1 cellular context compared by ENCODE assay signal in the genomic region with DNA sequence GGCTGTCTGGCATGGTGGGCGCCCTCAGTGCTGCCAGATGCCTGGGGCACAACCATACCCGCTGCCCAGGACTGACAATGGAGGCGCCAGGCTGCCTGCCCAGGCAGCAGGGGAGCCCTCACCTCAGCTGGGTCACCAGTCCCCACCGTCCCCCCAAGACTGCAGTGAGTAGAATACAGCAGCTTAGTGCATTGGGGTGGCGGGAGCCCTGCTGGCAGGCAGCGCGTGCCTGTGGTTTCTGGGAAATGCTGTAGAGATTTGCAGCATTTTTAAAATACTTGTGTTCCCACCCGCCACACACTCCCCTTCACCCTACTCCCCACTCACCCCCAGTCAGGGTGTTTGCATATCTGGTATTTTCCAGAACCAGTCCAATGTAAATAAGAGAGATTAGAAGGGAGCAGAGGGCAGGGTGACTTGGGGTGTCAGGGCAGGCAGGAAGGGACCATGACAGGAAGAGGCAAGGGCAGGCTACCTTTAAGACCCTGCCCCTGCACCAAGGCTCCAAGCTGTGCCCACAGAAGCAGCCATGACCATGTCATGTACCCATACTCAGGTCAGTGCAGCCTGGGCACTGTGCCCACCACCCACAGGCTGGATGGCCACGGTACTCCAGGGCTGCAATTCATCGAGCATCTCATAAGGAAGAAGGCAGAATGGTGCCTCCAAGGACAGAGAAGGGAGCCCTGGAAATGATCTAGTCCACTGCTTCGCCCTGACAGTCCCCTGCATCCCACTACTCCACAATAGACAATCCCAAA.
TF ChIP-seq lines count a peak whose summit lies in the region.

No MANE protein-coding gene starts in this region.

TF ChIP-seq in HepG2, 621 proteins besides CTCF, POLR2A, EP300 and RAD21 (continued from another document and continues in another):
- TF ChIP-seq, protein P1, sequence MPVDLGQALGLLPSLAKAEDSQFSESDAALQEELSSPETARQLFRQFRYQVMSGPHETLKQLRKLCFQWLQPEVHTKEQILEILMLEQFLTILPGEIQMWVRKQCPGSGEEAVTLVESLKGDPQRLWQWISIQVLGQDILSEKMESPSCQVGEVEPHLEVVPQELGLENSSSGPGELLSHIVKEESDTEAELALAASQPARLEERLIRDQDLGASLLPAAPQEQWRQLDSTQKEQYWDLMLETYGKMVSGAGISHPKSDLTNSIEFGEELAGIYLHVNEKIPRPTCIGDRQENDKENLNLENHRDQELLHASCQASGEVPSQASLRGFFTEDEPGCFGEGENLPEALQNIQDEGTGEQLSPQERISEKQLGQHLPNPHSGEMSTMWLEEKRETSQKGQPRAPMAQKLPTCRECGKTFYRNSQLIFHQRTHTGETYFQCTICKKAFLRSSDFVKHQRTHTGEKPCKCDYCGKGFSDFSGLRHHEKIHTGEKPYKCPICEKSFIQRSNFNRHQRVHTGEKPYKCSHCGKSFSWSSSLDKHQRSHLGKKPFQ (CRISPR knock-in tag; IDR thresholded peaks at IDR 0.05; ENCODE audit: insufficient replicate concordance) = peak; percentile 80
- TF ChIP-seq SOX6 (IDR thresholded peaks at IDR 0.05) = no peak
- TF ChIP-seq SOX6 (CRISPR knock-in tag; IDR thresholded peaks at IDR 0.05) = peak; percentile 58
- peak; percentile 45; the same call in 1 of the 2 replicates for TF ChIP-seq ZBTB20 (CRISPR knock-in tag; IDR thresholded peaks at IDR 0.05; ENCODE audit: borderline replicate concordance, low read depth)
- peak; percentile 89 for TF ChIP-seq GFI1 (CRISPR knock-in tag; IDR thresholded peaks at IDR 0.05; ENCODE audit: borderline replicate concordance)
- 0 out of 2 replicates have a peak, but pooled peaks have one; percentile 59 for TF ChIP-seq ERF (CRISPR knock-in tag; IDR thresholded peaks at IDR 0.05)
- no peak for TF ChIP-seq MTF2 (CRISPR knock-in tag; IDR thresholded peaks at IDR 0.05; ENCODE audit: borderline replicate concordance)
- TF ChIP-seq ZBTB7B (CRISPR knock-in tag; IDR thresholded peaks at IDR 0.05) = peak; percentile 89
- TF ChIP-seq REL (CRISPR knock-in tag; conservative IDR thresholded peaks at IDR 0.05) = no peak
- TF ChIP-seq RCOR2 (CRISPR knock-in tag; IDR thresholded peaks at IDR 0.05) = 0 out of 2 replicates have a peak, but pooled peaks have one; percentile 35
- 0 out of 2 replicates have a peak, but pooled peaks have one; percentile 37 for TF ChIP-seq NFKBIZ (CRISPR knock-in tag; IDR thresholded peaks at IDR 0.05)
- TF ChIP-seq ISL2 (CRISPR knock-in tag; IDR thresholded peaks at IDR 0.05) = 0 out of 2 replicates have a peak, but pooled peaks have one; percentile 13
- TF ChIP-seq, protein P2, sequence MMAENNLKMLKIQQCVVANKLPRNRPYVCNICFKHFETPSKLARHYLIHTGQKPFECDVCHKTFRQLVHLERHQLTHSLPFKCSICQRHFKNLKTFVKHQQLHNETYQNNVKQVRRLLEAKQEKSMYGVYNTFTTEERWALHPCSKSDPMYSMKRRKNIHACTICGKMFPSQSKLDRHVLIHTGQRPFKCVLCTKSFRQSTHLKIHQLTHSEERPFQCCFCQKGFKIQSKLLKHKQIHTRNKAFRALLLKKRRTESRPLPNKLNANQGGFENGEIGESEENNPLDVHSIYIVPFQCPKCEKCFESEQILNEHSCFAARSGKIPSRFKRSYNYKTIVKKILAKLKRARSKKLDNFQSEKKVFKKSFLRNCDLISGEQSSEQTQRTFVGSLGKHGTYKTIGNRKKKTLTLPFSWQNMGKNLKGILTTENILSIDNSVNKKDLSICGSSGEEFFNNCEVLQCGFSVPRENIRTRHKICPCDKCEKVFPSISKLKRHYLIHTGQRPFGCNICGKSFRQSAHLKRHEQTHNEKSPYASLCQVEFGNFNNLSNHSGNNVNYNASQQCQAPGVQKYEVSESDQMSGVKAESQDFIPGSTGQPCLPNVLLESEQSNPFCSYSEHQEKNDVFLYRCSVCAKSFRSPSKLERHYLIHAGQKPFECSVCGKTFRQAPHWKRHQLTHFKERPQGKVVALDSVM (CRISPR knock-in tag; IDR thresholded peaks at IDR 0.05) = no peak
- no peak for TF ChIP-seq ZNF724P (CRISPR knock-in tag; IDR thresholded peaks at IDR 0.05; ENCODE audit: borderline replicate concordance)
- TF ChIP-seq JUN (CRISPR knock-in tag; IDR thresholded peaks at IDR 0.05) = no peak
- TF ChIP-seq ZNF878 (CRISPR knock-in tag; IDR thresholded peaks at IDR 0.05) = 0 out of 2 replicates have a peak, but pooled peaks have one; percentile 48
- TF ChIP-seq PITX1 (CRISPR knock-in tag; IDR thresholded peaks at IDR 0.05) = peak; percentile 89
- TF ChIP-seq HOXA3 (CRISPR knock-in tag; IDR thresholded peaks at IDR 0.05) = 0 out of 2 replicates have a peak, but pooled peaks have one; percentile 21
- TF ChIP-seq PAXIP1 (CRISPR knock-in tag; conservative IDR thresholded peaks at IDR 0.05) = peak; percentile 90
- no peak for TF ChIP-seq RFX3 (CRISPR knock-in tag; IDR thresholded peaks at IDR 0.05)
- no peak for TF ChIP-seq FLYWCH1 (CRISPR knock-in tag; IDR thresholded peaks at IDR 0.05)
- peak; percentile 58; the same call in 1 of the 2 replicates for TF ChIP-seq NFIC (IDR thresholded peaks at IDR 0.05; ENCODE audit: low read length)
- TF ChIP-seq, protein P3, sequence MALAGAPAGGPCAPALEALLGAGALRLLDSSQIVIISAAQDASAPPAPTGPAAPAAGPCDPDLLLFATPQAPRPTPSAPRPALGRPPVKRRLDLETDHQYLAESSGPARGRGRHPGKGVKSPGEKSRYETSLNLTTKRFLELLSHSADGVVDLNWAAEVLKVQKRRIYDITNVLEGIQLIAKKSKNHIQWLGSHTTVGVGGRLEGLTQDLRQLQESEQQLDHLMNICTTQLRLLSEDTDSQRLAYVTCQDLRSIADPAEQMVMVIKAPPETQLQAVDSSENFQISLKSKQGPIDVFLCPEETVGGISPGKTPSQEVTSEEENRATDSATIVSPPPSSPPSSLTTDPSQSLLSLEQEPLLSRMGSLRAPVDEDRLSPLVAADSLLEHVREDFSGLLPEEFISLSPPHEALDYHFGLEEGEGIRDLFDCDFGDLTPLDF (CRISPR knock-in tag; IDR thresholded peaks at IDR 0.05) = no peak
- TF ChIP-seq SMARCE1 (IDR thresholded peaks at IDR 0.05; ENCODE audit: borderline replicate concordance) = no peak
- TF ChIP-seq SRF (IDR thresholded peaks at IDR 0.05; ENCODE audit: low read depth, low read length) = peak; percentile 1; the same call in 1 of the 2 replicates
- TF ChIP-seq MAZ (IDR thresholded peaks at IDR 0.05; ENCODE audit: borderline replicate concordance, low read depth, low read length) = peak; percentile 78
- TF ChIP-seq MAZ (CRISPR knock-in tag; IDR thresholded peaks at IDR 0.05; ENCODE audit: low read depth) = 0 out of 2 replicates have a peak, but pooled peaks have one; percentile 34
- TF ChIP-seq BATF2 (CRISPR knock-in tag; IDR thresholded peaks at IDR 0.05) = no peak
- no peak for TF ChIP-seq ZNF629 (CRISPR knock-in tag; conservative IDR thresholded peaks at IDR 0.05)
- TF ChIP-seq, protein P4, sequence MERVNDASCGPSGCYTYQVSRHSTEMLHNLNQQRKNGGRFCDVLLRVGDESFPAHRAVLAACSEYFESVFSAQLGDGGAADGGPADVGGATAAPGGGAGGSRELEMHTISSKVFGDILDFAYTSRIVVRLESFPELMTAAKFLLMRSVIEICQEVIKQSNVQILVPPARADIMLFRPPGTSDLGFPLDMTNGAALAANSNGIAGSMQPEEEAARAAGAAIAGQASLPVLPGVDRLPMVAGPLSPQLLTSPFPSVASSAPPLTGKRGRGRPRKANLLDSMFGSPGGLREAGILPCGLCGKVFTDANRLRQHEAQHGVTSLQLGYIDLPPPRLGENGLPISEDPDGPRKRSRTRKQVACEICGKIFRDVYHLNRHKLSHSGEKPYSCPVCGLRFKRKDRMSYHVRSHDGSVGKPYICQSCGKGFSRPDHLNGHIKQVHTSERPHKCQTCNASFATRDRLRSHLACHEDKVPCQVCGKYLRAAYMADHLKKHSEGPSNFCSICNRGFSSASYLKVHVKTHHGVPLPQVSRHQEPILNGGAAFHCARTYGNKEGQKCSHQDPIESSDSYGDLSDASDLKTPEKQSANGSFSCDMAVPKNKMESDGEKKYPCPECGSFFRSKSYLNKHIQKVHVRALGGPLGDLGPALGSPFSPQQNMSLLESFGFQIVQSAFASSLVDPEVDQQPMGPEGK (CRISPR knock-in tag; IDR thresholded peaks at IDR 0.05) = peak; percentile 95
- no peak for TF ChIP-seq ZFP1 (CRISPR knock-in tag; IDR thresholded peaks at IDR 0.05)
- peak; percentile 79; the same call in 1 of the 2 replicates for TF ChIP-seq ZBTB38 (CRISPR knock-in tag; IDR thresholded peaks at IDR 0.05)
- peak; percentile 65; the same call in 1 of the 2 replicates for TF ChIP-seq BCL6 (CRISPR knock-in tag; IDR thresholded peaks at IDR 0.05)
- TF ChIP-seq AKAP8 (CRISPR knock-in tag; IDR thresholded peaks at IDR 0.05) = 0 out of 2 replicates have a peak, but pooled peaks have one; percentile 23
- TF ChIP-seq HNF4A (CRISPR knock-in tag; IDR thresholded peaks at IDR 0.05) = peak; percentile 67
- no peak for TF ChIP-seq YEATS2 (CRISPR knock-in tag; IDR thresholded peaks at IDR 0.05; ENCODE audit: borderline replicate concordance)
- TF ChIP-seq MIER3 (CRISPR knock-in tag; IDR thresholded peaks at IDR 0.05; ENCODE audit: borderline replicate concordance) = peak; percentile 39; the same call in 1 of the 2 replicates
- TF ChIP-seq THAP11 (CRISPR knock-in tag; IDR thresholded peaks at IDR 0.05) = peak; percentile 34; the same call in 1 of the 2 replicates
- TF ChIP-seq XBP1 (CRISPR knock-in tag; IDR thresholded peaks at IDR 0.05) = no peak
- TF ChIP-seq DR1 (CRISPR knock-in tag; IDR thresholded peaks at IDR 0.05) = no peak
- peak; percentile 60; the same call in 1 of the 2 replicates for TF ChIP-seq SOX5 (CRISPR knock-in tag; IDR thresholded peaks at IDR 0.05; ENCODE audit: borderline replicate concordance)
- TF ChIP-seq, protein P5, sequence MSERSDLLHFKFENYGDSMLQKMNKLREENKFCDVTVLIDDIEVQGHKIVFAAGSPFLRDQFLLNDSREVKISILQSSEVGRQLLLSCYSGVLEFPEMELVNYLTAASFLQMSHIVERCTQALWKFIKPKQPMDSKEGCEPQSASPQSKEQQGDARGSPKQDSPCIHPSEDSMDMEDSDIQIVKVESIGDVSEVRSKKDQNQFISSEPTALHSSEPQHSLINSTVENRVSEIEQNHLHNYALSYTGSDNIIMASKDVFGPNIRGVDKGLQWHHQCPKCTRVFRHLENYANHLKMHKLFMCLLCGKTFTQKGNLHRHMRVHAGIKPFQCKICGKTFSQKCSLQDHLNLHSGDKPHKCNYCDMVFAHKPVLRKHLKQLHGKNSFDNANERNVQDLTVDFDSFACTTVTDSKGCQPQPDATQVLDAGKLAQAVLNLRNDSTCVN (CRISPR knock-in tag; IDR thresholded peaks at IDR 0.05; ENCODE audit: borderline replicate concordance) = peak; percentile 59; the same call in 1 of the 2 replicates
- no peak for TF ChIP-seq ZNF441 (CRISPR knock-in tag; IDR thresholded peaks at IDR 0.05; ENCODE audit: borderline replicate concordance)
- TF ChIP-seq CBFB (CRISPR knock-in tag; IDR thresholded peaks at IDR 0.05) = peak; percentile 95
- 0 out of 2 replicates have a peak, but pooled peaks have one; percentile 35 for TF ChIP-seq FOSL2 (CRISPR knock-in tag; IDR thresholded peaks at IDR 0.05)
- TF ChIP-seq KAT8 (CRISPR knock-in tag; IDR thresholded peaks at IDR 0.05) = peak; percentile 52; the same call in 1 of the 2 replicates
- TF ChIP-seq, protein P6, sequence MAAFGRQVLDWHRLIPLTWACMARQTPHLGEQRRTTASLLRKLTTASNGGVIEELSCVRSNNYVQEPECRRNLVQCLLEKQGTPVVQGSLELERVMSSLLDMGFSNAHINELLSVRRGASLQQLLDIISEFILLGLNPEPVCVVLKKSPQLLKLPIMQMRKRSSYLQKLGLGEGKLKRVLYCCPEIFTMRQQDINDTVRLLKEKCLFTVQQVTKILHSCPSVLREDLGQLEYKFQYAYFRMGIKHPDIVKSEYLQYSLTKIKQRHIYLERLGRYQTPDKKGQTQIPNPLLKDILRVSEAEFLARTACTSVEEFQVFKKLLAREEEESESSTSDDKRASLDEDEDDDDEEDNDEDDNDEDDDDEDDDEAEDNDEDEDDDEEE (CRISPR knock-in tag; IDR thresholded peaks at IDR 0.05) = no peak
- peak; percentile 35 for TF ChIP-seq ASH2L (IDR thresholded peaks at IDR 0.05; ENCODE audit: insufficient read length, low read depth, low read length)
- peak; percentile 65; the same call in 1 of the 2 replicates for TF ChIP-seq GATA4 (IDR thresholded peaks at IDR 0.05; ENCODE audit: borderline replicate concordance, low read depth)
